29 cellular contexts compared by ENCODE assay signal in genomic region chr18:76668546-76668945, GRCh38.
"Had no signal": no experiment of that assay in that cellular context is flagged by ENCODE, and none has a peak within 500 bp of the region (broad histone marks: within the 10 kb centered on the region; RNA-seq: fewer than 3 reads in every experiment).

No MANE protein-coding gene starts in this region.

- H3K36me3 ChIP-seq: cardiac muscle cell, WERI-Rb-1 had no signal

- H3K27ac ChIP-seq: cardiac muscle cell, WERI-Rb-1 had no signal

- FAIRE-seq: K562 had no signal

- H3K4me3 ChIP-seq: cardiac muscle cell, K562 had no signal

- DNase-seq: activated CD4-positive, alpha-beta memory T cell treated with anti-CD3 and anti-CD28 coated beads, Interleukin-2, amount 10 ng/mL, durations not matched to agents 7 days and 5 days; activated CD4-positive, alpha-beta T cell treated with anti-CD3 and anti-CD28 coated beads for 1 hour; activated CD4-positive, alpha-beta T cell treated with anti-CD3 and anti-CD28 coated beads for 48 hours; activated CD4-positive, CD25-positive, alpha-beta regulatory T cell; activated CD8-positive, alpha-beta memory T cell treated with anti-CD3 and anti-CD28 coated beads for 24 hours; activated CD8-positive, alpha-beta memory T cell treated with anti-CD3 and anti-CD28 coated beads, Interleukin-2, amount 10 ng/mL, durations not matched to agents 7 days and 5 days; activated CD8-positive, alpha-beta memory T cell treated with anti-CD3 and anti-CD28 coated beads, Interleukin-2, amount 50 U/mL, for 48 hours; activated naive CD4-positive, alpha-beta T cell; activated naive CD4-positive, alpha-beta T cell treated with anti-CD3 and anti-CD28 coated beads, Interleukin-2, amount 50 U/mL, for 16 hours; activated naive CD8-positive, alpha-beta T cell treated with anti-CD3 and anti-CD28 coated beads for 36 hours; activated T-cell treated with anti-CD3 and anti-CD28 coated beads, Interleukin-2, amount 50 U/mL, for 48 hours; amniotic stem cell; aorta; NCI-H1092 treated with DMSO at 0.1 percent for 48 hours; NCI-H1417; NCI-H146; NCI-H187; NCI-H2081; NCI-H345; NCI-H524 treated with DMSO at 0.1 percent for 48 hours; NK-92 treated with Interleukin-12 subunit alpha and Interleukin-12 subunit beta, amount 100 ng/mL, for 24 hours; Right ventricle myocardium superior; SW 1271; T-helper 1 cell; T-helper 2 cell; T-helper 9 cell; WERI-Rb-1 had no signal
